ENCODE assay signal across 8 cellular contexts in the genomic region with DNA sequence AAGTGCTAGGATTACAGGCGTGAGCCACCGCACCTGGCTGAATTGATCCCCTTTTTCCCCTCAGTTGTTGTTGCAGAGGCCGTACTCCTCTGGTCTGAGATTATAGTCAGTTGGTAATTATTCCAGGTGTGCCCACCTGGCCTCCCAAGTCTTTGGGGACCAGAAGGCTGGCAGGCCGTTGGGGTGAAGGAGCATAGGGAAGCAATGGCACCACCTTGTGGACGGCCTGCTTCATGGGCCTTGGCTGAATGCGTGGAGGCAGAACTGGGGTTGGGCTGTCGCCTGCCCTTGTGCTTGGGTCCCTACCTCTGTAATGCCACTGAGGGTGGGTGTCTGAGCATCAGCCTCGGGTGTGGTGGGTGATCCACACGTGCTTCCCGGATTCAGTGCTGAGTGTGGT.
A peak's percentile ranks its signal among the peaks of the same experiment; 100 is the strongest.
DNase-seq lines count a peak whose midpoint lies in the region; ATAC-seq and TF ChIP-seq lines count a peak whose summit lies in the region.

No MANE protein-coding gene starts in this region.

- DNase-seq in CD8-positive, alpha-beta T cell: peak; percentile 45 to 77 (median 71)
- peak; percentile 45 for DNase-seq in NCI-H2171 treated with DMSO at 0.1 percent for 48 hours (lab: John Stamatoyannopoulos, UW)
- DNase-seq in activated CD4-positive, alpha-beta memory T cell treated with anti-CD3 and anti-CD28 coated beads for 36 hours: peak; percentile 81
- DNase-seq in effector CD8-positive, alpha-beta T cell (lab: John Stamatoyannopoulos, UW): peak; percentile 43
- peak; percentile 70 to 81 (median 75) for DNase-seq in mucosa of descending colon
- peak; percentile 51 to 78 for DNase-seq in stimulated activated effector memory CD8-positive, alpha-beta T cell treated with anti-CD3 and anti-CD28 coated beads, Interleukin-12 subunit alpha, Interleukin-12 subunit beta, amount 100 ng/mL, for 72 hours (ENCODE audit: low spot score in 2 of 2)

- no peak overlapping the region for H3K4me3 Mint-ChIP-seq in CD8-positive, alpha-beta T cell
- H3K4me3 Mint-ChIP-seq in activated CD4-positive, alpha-beta memory T cell treated with anti-CD3 and anti-CD28 coated beads for 36 hours: no peak overlapping the region
- no peak overlapping the region for H3K4me3 Mint-ChIP-seq in stimulated activated effector memory CD8-positive, alpha-beta T cell treated with anti-CD3 and anti-CD28 coated beads, Interleukin-12 subunit alpha, Interleukin-12 subunit beta, amount 100 ng/mL, for 72 hours

- POLR2A ChIA-PET in CD8-positive, alpha-beta T cell (lab: Charles Lee): interaction anchor here (2.0 kb wide), 1 partner anchor 210 kb away, joined by 9 read pairs; a partner anchor contains a TSS
- POLR2A ChIA-PET in activated CD4-positive, alpha-beta memory T cell treated with anti-CD3 and anti-CD28 coated beads for 36 hours (lab: Charles Lee): no interaction called here

- H3K4me1 Mint-ChIP-seq in CD8-positive, alpha-beta T cell (ENCODE audit: low read depth): peaks cover 2% of the 10 kb centered on the region
- no peaks in the 10 kb centered on the region for H3K4me1 Mint-ChIP-seq in activated CD4-positive, alpha-beta memory T cell treated with anti-CD3 and anti-CD28 coated beads for 36 hours (ENCODE audit: low read depth)
- no peaks in the 10 kb centered on the region for H3K4me1 Mint-ChIP-seq in stimulated activated effector memory CD8-positive, alpha-beta T cell treated with anti-CD3 and anti-CD28 coated beads, Interleukin-12 subunit alpha, Interleukin-12 subunit beta, amount 100 ng/mL, for 72 hours

- H3K9me3 ChIP-seq in CD8-positive, alpha-beta T cell (ENCODE audit: low read length): no peaks in the 10 kb centered on the region
- H3K9me3 ChIP-seq in mucosa of descending colon: no peaks in the 10 kb centered on the region

- H3K27ac Mint-ChIP-seq in CD8-positive, alpha-beta T cell: no peak overlapping the region
- no peak overlapping the region for H3K27ac Mint-ChIP-seq in activated CD4-positive, alpha-beta memory T cell treated with anti-CD3 and anti-CD28 coated beads for 36 hours
- no peak overlapping the region for H3K27ac Mint-ChIP-seq in stimulated activated effector memory CD8-positive, alpha-beta T cell treated with anti-CD3 and anti-CD28 coated beads, Interleukin-12 subunit alpha, Interleukin-12 subunit beta, amount 100 ng/mL, for 72 hours

- no peaks in the 10 kb centered on the region for H3K4me1 ChIP-seq in CD8-positive, alpha-beta T cell (ENCODE audit: insufficient read depth, low read length)
- H3K4me1 ChIP-seq in mucosa of descending colon (ENCODE audit: low read depth): no peaks in the 10 kb centered on the region

- H3K27me3 Mint-ChIP-seq in CD8-positive, alpha-beta T cell (ENCODE audit: low read depth): no peaks in the 10 kb centered on the region
- no peaks in the 10 kb centered on the region for H3K27me3 Mint-ChIP-seq in activated CD4-positive, alpha-beta memory T cell treated with anti-CD3 and anti-CD28 coated beads for 36 hours

- no peaks in the 10 kb centered on the region for H3K9me3 Mint-ChIP-seq in CD8-positive, alpha-beta T cell
- H3K9me3 Mint-ChIP-seq in activated CD4-positive, alpha-beta memory T cell treated with anti-CD3 and anti-CD28 coated beads for 36 hours: no peaks in the 10 kb centered on the region
- H3K9me3 Mint-ChIP-seq in stimulated activated effector memory CD8-positive, alpha-beta T cell treated with anti-CD3 and anti-CD28 coated beads, Interleukin-12 subunit alpha, Interleukin-12 subunit beta, amount 100 ng/mL, for 72 hours: no peaks in the 10 kb centered on the region

- H3K36me3 ChIP-seq in CD8-positive, alpha-beta T cell (ENCODE audit: insufficient read depth, low read length): no peaks in the 10 kb centered on the region
- H3K36me3 ChIP-seq in mucosa of descending colon (ENCODE audit: low read depth): no peaks in the 10 kb centered on the region

- peak; percentile 86 for ATAC-seq in CD8-positive, alpha-beta T cell
- peak; percentile 58 for ATAC-seq in GM21786 (IDR thresholded peaks at IDR 0.05; ENCODE audit: unreplicated experiment)
- ATAC-seq in mucosa of descending colon: peak; percentile 71
- ATAC-seq in stimulated activated effector memory CD8-positive, alpha-beta T cell treated with anti-CD3 and anti-CD28 coated beads, Interleukin-12 subunit alpha, Interleukin-12 subunit beta, amount 100 ng/mL, for 72 hours: peak; percentile 82
- no peak for ATAC-seq in HG03457 (IDR thresholded peaks at IDR 0.05; ENCODE audit: unreplicated experiment)

- H3K4me3 ChIP-seq in CD8-positive, alpha-beta T cell (ENCODE audit: low read depth, low read length): no peak overlapping the region
- H3K4me3 ChIP-seq in mucosa of descending colon: no peak overlapping the region

- H3K27me3 ChIP-seq in CD8-positive, alpha-beta T cell (ENCODE audit: insufficient read depth, low read length): no peaks in the 10 kb centered on the region

- TF ChIP-seq CTCF in CD8-positive, alpha-beta T cell (IDR thresholded peaks at IDR 0.05): peak; percentile 60
- peak; percentile 24 for TF ChIP-seq CTCF in mucosa of descending colon (IDR thresholded peaks at IDR 0.05)

- H3K36me3 Mint-ChIP-seq in CD8-positive, alpha-beta T cell: peaks cover 7% of the 10 kb centered on the region
- H3K36me3 Mint-ChIP-seq in activated CD4-positive, alpha-beta memory T cell treated with anti-CD3 and anti-CD28 coated beads for 36 hours: no peaks in the 10 kb centered on the region
- H3K36me3 Mint-ChIP-seq in stimulated activated effector memory CD8-positive, alpha-beta T cell treated with anti-CD3 and anti-CD28 coated beads, Interleukin-12 subunit alpha, Interleukin-12 subunit beta, amount 100 ng/mL, for 72 hours: no peaks in the 10 kb centered on the region

- no peak overlapping the region for H3K27ac ChIP-seq in CD8-positive, alpha-beta T cell (ENCODE audit: low read depth, low read length)

- intact Hi-C loops in CD8-positive, alpha-beta T cell (cut with DNase I, micrococcal nuclease): loop anchor here (1.0 to 2.0 kb wide), 6 partner anchors 72 to 278 kb away; no protein-coding TSS in a partner anchor
- intact Hi-C loops in activated CD4-positive, alpha-beta memory T cell treated with anti-CD3 and anti-CD28 coated beads for 36 hours (cut with micrococcal nuclease): loop anchor here (1.0 to 5.0 kb wide), 3 partner anchors 100 to 218 kb away; no protein-coding TSS in a partner anchor
- intact Hi-C loops in mucosa of descending colon (cut with DNase I, micrococcal nuclease): loop anchor here (5.0 to 10.0 kb wide), 2 partner anchors 212 to 215 kb away; a partner anchor contains a TSS

- CTCF ChIA-PET in CD8-positive, alpha-beta T cell (lab: Charles Lee): interaction anchor here (0.6 to 7.0 kb wide), 11 partner anchors 12 to 587 kb away, joined by 3 to 86 read pairs (median 4); a partner anchor contains a TSS
- CTCF ChIA-PET in activated CD4-positive, alpha-beta memory T cell treated with anti-CD3 and anti-CD28 coated beads for 36 hours (lab: Charles Lee): interaction anchor here (0.9 to 5.2 kb wide), 7 partner anchors 29 to 218 kb away, joined by 3 to 53 read pairs (median 8); a partner anchor contains a TSS
